ENCODE assay signal across 17 cellular contexts in the genomic region with DNA sequence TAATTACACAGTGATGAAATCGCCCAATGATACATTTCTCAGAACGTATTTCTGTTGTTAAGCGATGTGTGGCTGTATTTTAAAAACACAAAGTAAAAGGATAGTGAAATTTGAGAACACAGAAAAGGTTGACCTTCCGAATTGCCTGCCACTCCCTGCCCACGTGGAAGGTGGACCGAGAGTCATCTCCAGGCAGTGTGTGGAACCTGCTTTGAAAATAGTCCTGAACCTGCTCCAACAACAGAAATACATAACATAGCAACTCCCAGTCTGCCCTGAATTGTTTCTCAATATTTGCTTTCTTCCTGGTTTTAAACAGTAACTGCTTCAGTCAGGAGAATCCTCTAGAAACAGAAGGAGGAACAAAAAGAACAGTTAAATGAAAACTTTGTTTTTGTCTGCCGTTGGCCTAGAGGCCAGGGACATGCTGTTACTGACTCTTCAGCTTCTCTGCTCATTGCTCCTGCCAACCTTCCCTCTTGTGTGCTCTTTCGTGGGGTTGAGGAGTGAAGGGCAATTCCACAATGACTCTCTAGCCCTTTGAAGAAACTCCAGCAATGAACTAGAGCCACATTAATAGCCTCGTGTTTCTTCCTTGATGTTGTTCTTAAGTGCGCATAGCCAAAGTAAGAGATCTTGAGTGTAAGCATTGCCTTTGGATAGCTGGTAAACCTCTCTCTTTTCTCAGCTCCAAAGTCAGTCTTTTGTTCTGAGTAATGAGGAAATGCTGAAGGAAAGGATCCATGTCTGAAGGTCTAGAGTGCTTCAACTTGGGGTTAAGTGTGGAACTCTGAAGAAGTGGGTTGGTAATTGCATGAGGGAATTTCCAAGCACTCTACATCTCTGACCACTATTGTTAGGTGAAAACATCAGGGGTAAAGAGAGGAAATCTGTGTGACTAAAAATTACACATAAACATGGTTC.
"Had no signal": no experiment of that assay in that cellular context is flagged by ENCODE, and none has a peak within 500 bp of the region (broad histone marks: within the 10 kb centered on the region; RNA-seq: fewer than 3 reads in every experiment).

No MANE protein-coding gene starts in this region.

- H3K27ac Mint-ChIP-seq: activated CD8-positive, alpha-beta T cell treated with anti-CD3 and anti-CD28 coated beads for 36 hours; activated naive CD8-positive, alpha-beta T cell treated with anti-CD3 and anti-CD28 coated beads, Interleukin-2, amount 10 ng/mL, durations not matched to agents 7 days and 5 days; activated T-cell treated with anti-CD3 and anti-CD28 coated beads, Interleukin-2, amount 50 U/mL, for 72 hours had no signal

- H3K4me3 ChIP-seq: breast epithelium, esophagus squamous epithelium, pancreas, smooth muscle cell, tibial artery had no signal

- H3K27ac ChIP-seq: esophagus squamous epithelium, pancreas, tibial artery had no signal

- H3K4me1 ChIP-seq: breast epithelium, esophagus squamous epithelium, tibial artery had no signal

- H3K9me3 ChIP-seq: breast epithelium, esophagus squamous epithelium, pancreas, tibial artery had no signal

- H3K36me3 ChIP-seq: breast epithelium, esophagus squamous epithelium, pancreas, tibial artery had no signal

- FAIRE-seq: pancreas had no signal

- ATAC-seq: activated CD8-positive, alpha-beta T cell treated with anti-CD3 and anti-CD28 coated beads for 36 hours; activated T-cell treated with anti-CD3 and anti-CD28 coated beads, Interleukin-2, amount 50 U/mL, for 72 hours; left cardiac atrium had no signal

- H3K4me2 ChIP-seq: smooth muscle cell had no signal

- H3K4me3 Mint-ChIP-seq: activated CD8-positive, alpha-beta T cell treated with anti-CD3 and anti-CD28 coated beads for 36 hours; activated naive CD8-positive, alpha-beta T cell treated with anti-CD3 and anti-CD28 coated beads, Interleukin-2, amount 10 ng/mL, durations not matched to agents 7 days and 5 days; activated T-cell treated with anti-CD3 and anti-CD28 coated beads, Interleukin-2, amount 50 U/mL, for 72 hours had no signal

- H3K4me1 Mint-ChIP-seq: activated naive CD8-positive, alpha-beta T cell treated with anti-CD3 and anti-CD28 coated beads, Interleukin-2, amount 10 ng/mL, durations not matched to agents 7 days and 5 days had no signal

- H3K27me3 ChIP-seq: pancreas, tibial artery had no signal

- H3K36me3 Mint-ChIP-seq: activated naive CD8-positive, alpha-beta T cell treated with anti-CD3 and anti-CD28 coated beads, Interleukin-2, amount 10 ng/mL, durations not matched to agents 7 days and 5 days had no signal

- DNase-seq: activated CD4-positive, alpha-beta T cell treated with anti-CD3 and anti-CD28 coated beads for 4 hours; activated CD8-positive, alpha-beta memory T cell treated with anti-CD3 and anti-CD28 coated beads, Interleukin-2, amount 50 U/mL, for 4 hours; activated CD8-positive, alpha-beta T cell treated with anti-CD3 and anti-CD28 coated beads for 36 hours; activated gamma-delta T cell treated with Interleukin-2 at 50 U/mL for 16 hours; activated naive CD8-positive, alpha-beta T cell treated with anti-CD3 and anti-CD28 coated beads, Interleukin-2, amount 10 ng/mL, durations not matched to agents 7 days and 5 days; activated T-cell treated with anti-CD3 and anti-CD28 coated beads, Interleukin-2, amount 50 U/mL, for 72 hours; anterior cingulate cortex; esophagus squamous epithelium; foreskin fibroblast; head of caudate nucleus; left cardiac atrium; pancreas; retina; T-helper 9 cell; tibial artery had no signal

- H3K9me3 Mint-ChIP-seq: activated CD8-positive, alpha-beta T cell treated with anti-CD3 and anti-CD28 coated beads for 36 hours; activated naive CD8-positive, alpha-beta T cell treated with anti-CD3 and anti-CD28 coated beads, Interleukin-2, amount 10 ng/mL, durations not matched to agents 7 days and 5 days; activated T-cell treated with anti-CD3 and anti-CD28 coated beads, Interleukin-2, amount 50 U/mL, for 72 hours had no signal
